25 cellular contexts compared by ENCODE assay signal in genomic region chr10:4824791-4825310, GRCh38. TPM values are rescaled to one million over a fixed set of nuclear protein-coding genes. Genes with fewer than 3 reads are reported as not detected.
DNase-seq lines count a peak whose midpoint lies in the region; FAIRE-seq and TF ChIP-seq lines count a peak whose summit lies in the region.
"Had no signal": no experiment of that assay in that cellular context is flagged by ENCODE, and none has a peak within 500 bp of the region (broad histone marks: within the 10 kb centered on the region; RNA-seq: fewer than 3 reads in every experiment).

No MANE protein-coding gene starts in this region.

- H3K23me2 ChIP-seq in H1 (ENCODE audit: low read depth, low read length): peaks cover 4% of the 10 kb centered on the region; the same call in 1 of the 2 replicates

- H3K4me1 ChIP-seq in H1 (replicated peaks in 1 of 4; ENCODE audit: control insufficient read depth in 3 of 4, insufficient read depth in 4 of 4, low read length in 3 of 4): no peaks in the 10 kb centered on the region; a peak in 2 of 7 replicates
- peaks cover 0 to 2% of the 10 kb centered on the region in 2 donors for H3K4me1 ChIP-seq in neuronal stem cell (ENCODE audit: control insufficient read depth in 2 of 2, insufficient read depth in 1 of 2, low read depth in 1 of 2, low read length in 2 of 2)

- H2BK15ac ChIP-seq in H1 (ENCODE audit: low read length): no peak overlapping the region
- no peak overlapping the region for H2BK15ac ChIP-seq in neuronal stem cell (ENCODE audit: low read length)

- FAIRE-seq in H1 (lab: Jason Lieb, UNC): no peak
- FAIRE-seq: A549, GM12892 had no signal

- H3K4me3 Mint-ChIP-seq in T-helper 2 cell treated with Interferon-gamma antibody and Interleukin-4, amounts not matched to agents 5 μg/mL and 100 μg/mL, for 36 hours: peak overlapping the region; percentile 41
- no peak overlapping the region for H3K4me3 Mint-ChIP-seq in Calu3 (ENCODE audit: low read depth, unreplicated experiment)
- H3K4me3 Mint-ChIP-seq: activated CD4-positive, alpha-beta memory T cell treated with anti-CD3 and anti-CD28 coated beads for 36 hours had no signal

- H4K91ac ChIP-seq in H1 (replicated peaks; ENCODE audit: insufficient read length, low read length) (no peak overlapping the region), neuronal stem cell (ENCODE audit: low read depth, low read length, poor library complexity) (no peak overlapping the region)

- no peak overlapping the region for H2BK5ac ChIP-seq in H1 (ENCODE audit: low read depth, low read length)
- H2BK5ac ChIP-seq in neuronal stem cell (ENCODE audit: low read length): no peak overlapping the region

- no peak overlapping the region for H3K18ac ChIP-seq in H1 (ENCODE audit: extremely low read depth, low read length)
- no peak overlapping the region for H3K18ac ChIP-seq in neuronal stem cell (ENCODE audit: low read length)

- no peak overlapping the region for H3K56ac ChIP-seq in H1 (replicated peaks; ENCODE audit: insufficient read length, low read depth, low read length)

- H3K27ac ChIP-seq in H1 (ENCODE audit: low read depth, low read length): no peak overlapping the region
- no peak overlapping the region for H3K27ac ChIP-seq in neuronal stem cell (replicated peaks; ENCODE audit: low read length)
- H3K27ac ChIP-seq: HL-60, SJSA1 had no signal

- no peak overlapping the region for H2BK20ac ChIP-seq in H1 (ENCODE audit: low read length)

- BruUV-seq in Calu3 (replicated peaks; lab: Mats Ljungman, UMichigan): TSS peak; percentile 52

- POLR2A ChIA-PET in H1 (lab: Charles Lee; ENCODE audit: partially characterized antibody): interaction anchor here (0.7 kb wide), 1 partner anchor 212 kb away, joined by 4 read pairs; no protein-coding TSS in a partner anchor

- no peak for TF ChIP-seq POLR2A in H1 (IDR thresholded peaks at IDR 0.05; ENCODE audit: control extremely low read depth in 1 of 2, low read depth in 2 of 2, low read length in 2 of 2)

- TF ChIP-seq EP300 in H1 (IDR thresholded peaks at IDR 0.05; ENCODE audit: borderline replicate concordance in 1 of 2, low read depth in 2 of 2, low read length in 2 of 2): no peak

- H3K79me2 ChIP-seq in H1 (ENCODE audit: control insufficient read depth in 1 of 2, insufficient read depth in 2 of 2, low read length in 2 of 2): no peaks in the 10 kb centered on the region

- TF ChIP-seq CTCF in Calu3 (IDR thresholded peaks at IDR 0.05; ENCODE audit: unreplicated experiment) (no peak), H1 (IDR thresholded peaks at IDR 0.05; ENCODE audit: control extremely low read depth in 1 of 3, insufficient read depth in 1 of 3, low read depth in 1 of 3, low read length in 3 of 3) (no peak)

- intact Hi-C loops in Calu3 (cut with micrococcal nuclease; ENCODE audit: unreplicated experiment): no loop called here

- TF ChIP-seq RAD21 in H1 (IDR thresholded peaks at IDR 0.05 in 1 of 2, conservative IDR thresholded peaks at IDR 0.05 in 1 of 2; ENCODE audit: low read depth in 2 of 2, low read length in 2 of 2): no peak

- H3K23ac ChIP-seq in H1 (ENCODE audit: insufficient read length): no peak overlapping the region
- H3K23ac ChIP-seq in neuronal stem cell (ENCODE audit: low read depth, low read length, poor library complexity): no peak overlapping the region

- H3K4me2 ChIP-seq in H1 (ENCODE audit: insufficient read depth in 1 of 2, low read depth in 2 of 2, low read length in 2 of 2) (no peak overlapping the region), neuronal stem cell (ENCODE audit: insufficient read depth, low read length, poor library complexity, severe bottlenecking) (no peak overlapping the region)

- no peaks in the 10 kb centered on the region for H4K20me1 ChIP-seq in H1 (replicated peaks in 1 of 2; ENCODE audit: control insufficient read depth in 1 of 2, insufficient read depth in 2 of 2, low read length in 2 of 2)

- H3K27ac Mint-ChIP-seq in T-helper 2 cell treated with Interferon-gamma antibody and Interleukin-4, amounts not matched to agents 5 μg/mL and 100 μg/mL, for 36 hours: no peak overlapping the region
- H3K27ac Mint-ChIP-seq in Calu3 (ENCODE audit: unreplicated experiment): no peak overlapping the region
- H3K27ac Mint-ChIP-seq: activated CD4-positive, alpha-beta memory T cell treated with anti-CD3 and anti-CD28 coated beads for 36 hours; activated naive CD4-positive, alpha-beta T cell treated with anti-CD3 and anti-CD28 coated beads, Interleukin-2, amount 50 U/mL, for 72 hours; CD8-positive, alpha-beta memory T cell had no signal

- H3K4ac ChIP-seq in H1 (replicated peaks; ENCODE audit: insufficient read length, low read depth, low read length) (peak overlapping the region; percentile 78), neuronal stem cell (ENCODE audit: low read length) (no peak overlapping the region)

- H2AK5ac ChIP-seq in H1 (ENCODE audit: low read depth, low read length) (no peak overlapping the region), neuronal stem cell (ENCODE audit: low read depth, low read length) (peak overlapping the region; percentile 85)

- no peak overlapping the region for H2AFZ ChIP-seq in H1 (ENCODE audit: low read length)
- H2AFZ ChIP-seq in neuronal stem cell (ENCODE audit: low read length): no peak overlapping the region

- peaks cover 2% of the 10 kb centered on the region for H3K36me3 Mint-ChIP-seq in T-helper 2 cell treated with Interferon-gamma antibody and Interleukin-4, amounts not matched to agents 5 μg/mL and 100 μg/mL, for 36 hours (ENCODE audit: low read depth)
- peaks cover 14% of the 10 kb centered on the region for H3K36me3 Mint-ChIP-seq in Calu3 (ENCODE audit: insufficient read depth, unreplicated experiment)
- H3K36me3 Mint-ChIP-seq: activated CD4-positive, alpha-beta memory T cell treated with anti-CD3 and anti-CD28 coated beads for 36 hours; activated naive CD4-positive, alpha-beta T cell treated with anti-CD3 and anti-CD28 coated beads, Interleukin-2, amount 50 U/mL, for 72 hours; T-cell had no signal

- H3K36me3 ChIP-seq in H1 (ENCODE audit: control insufficient read depth in 2 of 4, insufficient read depth in 4 of 4, low read length in 3 of 4) (no peaks in the 10 kb centered on the region), neuronal stem cell (replicated peaks in 1 of 2; ENCODE audit: control insufficient read depth in 2 of 2, insufficient read depth in 2 of 2, low read length in 2 of 2) (no peaks in the 10 kb centered on the region)

- peaks cover 12% of the 10 kb centered on the region for H3K4me1 Mint-ChIP-seq in T-helper 2 cell treated with Interferon-gamma antibody and Interleukin-4, amounts not matched to agents 5 μg/mL and 100 μg/mL, for 36 hours (ENCODE audit: low read depth)
- H3K4me1 Mint-ChIP-seq in Calu3 (ENCODE audit: low read depth, unreplicated experiment): peaks cover 10% of the 10 kb centered on the region

- peaks cover 0 to 7% of the 10 kb centered on the region in 2 experiments; a peak in 2 of 4 replicates for H3K9me3 ChIP-seq in H1 (ENCODE audit: insufficient read depth in 2 of 2, low read depth in 1 of 2, low read length in 1 of 2)
- peaks cover 0 to 7% of the 10 kb centered on the region in 2 donors for H3K9me3 ChIP-seq in neuronal stem cell (replicated peaks in 1 of 2; ENCODE audit: control insufficient read depth in 2 of 2, insufficient read depth in 1 of 2, low read depth in 1 of 2, low read length in 2 of 2)

- H3K79me1 ChIP-seq in H1 (ENCODE audit: low read depth, low read length): no peaks in the 10 kb centered on the region
- H3K79me1 ChIP-seq in neuronal stem cell (ENCODE audit: low read depth, low read length): no peaks in the 10 kb centered on the region

- H3K9ac ChIP-seq in H1 (replicated peaks in 1 of 4; ENCODE audit: extremely low read depth in 1 of 4, low read depth in 3 of 4, low read length in 3 of 4) (no peak overlapping the region), neuronal stem cell (ENCODE audit: low read depth, low read length, poor library complexity) (no peak overlapping the region)

- 88% methylated on average over 5 of the region's 5 CpGs; no CpG with 5 or more reads in 1 of the 2 experiments for WGBS in H1 (ENCODE audit: extremely low coverage in 1 of 2, insufficient coverage in 1 of 2, insufficient read length in 1 of 2, insufficient replicate concordance in 2 of 2, low coverage in 1 of 2, low lambda C conversion rate in 2 of 2, missing lambda C conversion rate in 1 of 2), 2 experiments
- no CpG with 5 or more reads among the region's 5 CpGs for WGBS in neuronal stem cell (ENCODE audit: extremely low coverage in 2 of 2, insufficient read length in 2 of 2, insufficient replicate concordance in 1 of 2), 2 donors

- DNase-seq in T-helper 2 cell treated with Interferon-gamma antibody and Interleukin-4, amounts not matched to agents 5 μg/mL and 100 μg/mL, for 36 hours (ENCODE audit: low spot score): no peak
- DNase-seq in T-helper 2 cell: no peak
- no peak for DNase-seq in Calu3
- no peak for DNase-seq in H1 (ENCODE audit: low read depth in 1 of 2, low spot score in 2 of 2)
- DNase-seq in neuronal stem cell (ENCODE audit: low spot score): no peak
- no peak for DNase-seq in NCI-H146 (lab: John Stamatoyannopoulos, UW)
- DNase-seq in effector CD8-positive, alpha-beta T cell (lab: John Stamatoyannopoulos, UW): no peak
- DNase-seq in RPMI8226: no peak
- DNase-seq: activated CD4-positive, alpha-beta memory T cell treated with anti-CD3 and anti-CD28 coated beads for 36 hours; activated CD8-positive, alpha-beta memory T cell treated with anti-CD3 and anti-CD28 coated beads, Interleukin-2, amount 50 U/mL, for 4 hours; anterior cingulate cortex; CD8-positive, alpha-beta memory T cell; HCEC 1CT; KG1; NCI-H1105; NCI-H2029; stimulated activated CD4-positive, alpha-beta T cell treated with anti-CD3 and anti-CD28 coated beads, Interleukin-1b, Interleukin-23, amount 100 ng/mL, for 48 hours; stimulated activated naive CD8-positive, alpha-beta T cell treated with anti-CD3 and anti-CD28 coated beads, Interleukin-15, Interleukin-2, amounts not matched to agents 100 U/mL and 50 U/mL, for 24 hours; T-cell had no signal

- H2BK12ac ChIP-seq in H1 (ENCODE audit: low read depth, low read length) (no peak overlapping the region), neuronal stem cell (ENCODE audit: low read length) (no peak overlapping the region)

- no peak overlapping the region for H2BK120ac ChIP-seq in H1 (replicated peaks; ENCODE audit: low read depth, low read length)
- H2BK120ac ChIP-seq in neuronal stem cell (ENCODE audit: low read depth, low read length): no peak overlapping the region

- H3K9me3 Mint-ChIP-seq in T-helper 2 cell treated with Interferon-gamma antibody and Interleukin-4, amounts not matched to agents 5 μg/mL and 100 μg/mL, for 36 hours: peaks cover 3% of the 10 kb centered on the region
- H3K9me3 Mint-ChIP-seq in Calu3 (ENCODE audit: low read depth, unreplicated experiment): peaks cover 2% of the 10 kb centered on the region
- H3K9me3 Mint-ChIP-seq: activated CD4-positive, alpha-beta memory T cell treated with anti-CD3 and anti-CD28 coated beads for 36 hours; activated naive CD4-positive, alpha-beta T cell treated with anti-CD3 and anti-CD28 coated beads, Interleukin-2, amount 50 U/mL, for 72 hours; T-cell had no signal

- H3K27me3 ChIP-seq in H1 (replicated peaks in 1 of 4; ENCODE audit: control insufficient read depth in 3 of 4, extremely low read depth in 1 of 4, insufficient read depth in 3 of 4, low read length in 3 of 4) (peaks cover 4 to 19% (median 8%) of the 10 kb centered on the region in 4 experiments), neuronal stem cell (ENCODE audit: control insufficient read depth in 3 of 3, insufficient read depth in 3 of 3, low read depth in 1 of 3, low read length in 3 of 3) (peaks cover 0 to 31% (median 4%) of the 10 kb centered on the region in 3 experiments)
- H3K27me3 ChIP-seq: SJSA1 had no signal

- H4K8ac ChIP-seq in H1 (ENCODE audit: extremely low read depth, insufficient read depth, low read length): no peak overlapping the region; the same call in 1 of the 2 replicates
- no peak overlapping the region for H4K8ac ChIP-seq in neuronal stem cell (ENCODE audit: low read depth, low read length)

- H4K5ac ChIP-seq in H1 (ENCODE audit: insufficient read length, low read depth, low read length): no peak overlapping the region

- CTCF ChIA-PET in Calu3 (lab: Charles Lee) (no interaction called here), H1 (lab: Charles Lee; ENCODE audit: partially characterized antibody) (interaction anchor here (0.8 to 2.8 kb wide), 5 partner anchors 10 to 157 kb away, joined by 3 to 12 read pairs (median 4); no protein-coding TSS in a partner anchor)

- H3K14ac ChIP-seq in H1 (ENCODE audit: insufficient read length): no peak overlapping the region
- no peak overlapping the region for H3K14ac ChIP-seq in neuronal stem cell (ENCODE audit: low read length)

- H3K4me3 ChIP-seq in H1 (ENCODE audit: extremely low read depth in 1 of 4, insufficient read depth in 2 of 4, low read depth in 3 of 4, low read length in 4 of 4) (no peak overlapping the region), neuronal stem cell (ENCODE audit: low read length in 2 of 2) (no peak overlapping the region)

- peaks cover 50% of the 10 kb centered on the region for H3K27me3 Mint-ChIP-seq in T-helper 2 cell treated with Interferon-gamma antibody and Interleukin-4, amounts not matched to agents 5 μg/mL and 100 μg/mL, for 36 hours (ENCODE audit: low read depth)
- no peaks in the 10 kb centered on the region for H3K27me3 Mint-ChIP-seq in Calu3 (ENCODE audit: unreplicated experiment)

RNA-seq across cellular contexts. Expression of gene AKR1E2, which starts 1.2 kb away (rescaled TPM):
- total RNA-seq in Calu3 (2022): 1.1 and 2.8 TPM in 2 replicates
- total RNA-seq in H1 (2021; fragmentation: NEBNext Ultra II Directional; extraction: Animal tissue kit (Norgen Biotek cat#: 25700)): 3.5 TPM in 2 replicates
- polyA plus RNA-seq in H1 (2011; rRNA removed): 2.1 and 2.6 TPM in 2 replicates
- 4.8 TPM for polyA plus RNA-seq in H1 (2011; cell fraction: cytosol; rRNA removed)
- polyA plus RNA-seq in H1 (2011; cell fraction: nucleus; rRNA removed): 6.2 TPM
- polyA plus RNA-seq in H1 (2012, experiment 1 of 2): 0.99 to 3.1 TPM (median 2.2 TPM) in 4 replicates
- 1.6 TPM for polyA plus RNA-seq in H1 (2012, experiment 2 of 2)
- polyA plus RNA-seq in H1 (2013, experiment 1 of 2): 1.4 TPM
- 1.2 TPM for polyA plus RNA-seq in H1 (2013, experiment 2 of 2)
- 11.6 and 14.8 TPM in 2 replicates for polyA minus RNA-seq in H1 (2011; rRNA and poly(A)+ RNA removed)
- polyA minus RNA-seq in H1 (2011; cell fraction: cytosol; rRNA and poly(A)+ RNA removed): 4.0 TPM
- 13.4 TPM for polyA minus RNA-seq in H1 (2011; cell fraction: nucleus; rRNA and poly(A)+ RNA removed)
- 1.2 TPM for polyA plus RNA-seq in neuronal stem cell (2013, experiment 1 of 2)
- 1.1 TPM for polyA plus RNA-seq in neuronal stem cell (2013, experiment 2 of 2)
- total RNA-seq: MCF 10A had no signal
- polyA plus RNA-seq: CD8-positive, alpha-beta memory T cell had no signal
